Comparison of ENCODE assay signal across 10 cellular contexts in the genomic region with DNA sequence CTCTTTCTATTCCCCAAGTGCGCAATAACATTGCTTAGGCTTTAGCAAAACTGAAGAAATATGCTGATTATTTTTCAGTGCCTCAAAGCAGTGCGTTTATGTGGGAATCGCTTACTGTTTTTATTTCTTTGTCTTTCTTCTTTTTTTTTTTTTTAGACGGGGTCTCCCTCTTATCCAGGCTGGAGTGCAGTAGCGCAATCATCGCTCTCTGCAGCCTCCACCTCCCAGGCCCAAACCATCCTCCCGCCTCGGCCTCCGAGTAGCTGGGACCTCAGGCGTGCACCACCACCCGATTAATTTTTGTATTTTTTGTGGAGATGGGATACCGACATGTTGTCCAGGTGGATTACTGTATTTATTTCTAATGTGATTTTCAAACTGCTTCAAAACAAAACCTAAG. TPM values are rescaled to one million over a fixed set of nuclear protein-coding genes. Genes with fewer than 3 reads are reported as not detected.
DNase-seq lines count a peak whose midpoint lies in the region; ATAC-seq lines count a peak whose summit lies in the region.
"Had no signal": no experiment of that assay in that cellular context is flagged by ENCODE, and none has a peak within 500 bp of the region (broad histone marks: within the 10 kb centered on the region; RNA-seq: fewer than 3 reads in every experiment).

No MANE protein-coding gene starts in this region.

- peaks cover 15% of the 10 kb centered on the region for H3K36me3 Mint-ChIP-seq in activated CD8-positive, alpha-beta memory T cell treated with anti-CD3 and anti-CD28 coated beads, Interleukin-2, amount 10 ng/mL, durations not matched to agents 7 days and 5 days
- H3K36me3 Mint-ChIP-seq in activated T-helper 17 cell treated with anti-CD3 and anti-CD28 coated beads, Interleukin-2, amount 50 U/mL, for 72 hours (ENCODE audit: low read depth), result peaks cover 28% of the 10 kb centered on the region
- H3K36me3 Mint-ChIP-seq in immature natural killer cell, result peaks cover 0 to 8% (median 6%) of the 10 kb centered on the region in 3 donors

- H3K9me3 Mint-ChIP-seq in activated CD8-positive, alpha-beta memory T cell treated with anti-CD3 and anti-CD28 coated beads, Interleukin-2, amount 10 ng/mL, durations not matched to agents 7 days and 5 days (ENCODE audit: low read depth), result no peaks in the 10 kb centered on the region
- no peaks in the 10 kb centered on the region for H3K9me3 Mint-ChIP-seq in activated T-helper 17 cell treated with anti-CD3 and anti-CD28 coated beads, Interleukin-2, amount 50 U/mL, for 72 hours
- no peaks in the 10 kb centered on the region for H3K9me3 Mint-ChIP-seq in immature natural killer cell

- H3K9ac ChIP-seq in stomach smooth muscle (ENCODE audit: low read length in 2 of 2), result peak overlapping the region; percentile 60 to 69

- no peaks in the 10 kb centered on the region for H3K27me3 ChIP-seq in stomach smooth muscle (ENCODE audit: control insufficient read depth in 1 of 2, insufficient read depth in 2 of 2, low read length in 2 of 2)

- peak overlapping the region; percentile 77 for H3K4me3 Mint-ChIP-seq in activated CD8-positive, alpha-beta memory T cell treated with anti-CD3 and anti-CD28 coated beads, Interleukin-2, amount 10 ng/mL, durations not matched to agents 7 days and 5 days
- peak overlapping the region; percentile 79 for H3K4me3 Mint-ChIP-seq in activated T-helper 17 cell treated with anti-CD3 and anti-CD28 coated beads, Interleukin-2, amount 50 U/mL, for 72 hours
- peak overlapping the region; percentile 64 to 83 (median 75) for H3K4me3 Mint-ChIP-seq in immature natural killer cell

- no peak overlapping the region for H3K27ac Mint-ChIP-seq in activated CD8-positive, alpha-beta memory T cell treated with anti-CD3 and anti-CD28 coated beads, Interleukin-2, amount 10 ng/mL, durations not matched to agents 7 days and 5 days
- peak overlapping the region; percentile 78 for H3K27ac Mint-ChIP-seq in activated T-helper 17 cell treated with anti-CD3 and anti-CD28 coated beads, Interleukin-2, amount 50 U/mL, for 72 hours
- peak overlapping the region in 5 of 6 donors; percentile 27 to 77 (median 55) for H3K27ac Mint-ChIP-seq in immature natural killer cell

- ATAC-seq in activated CD8-positive, alpha-beta memory T cell treated with anti-CD3 and anti-CD28 coated beads, Interleukin-2, amount 10 ng/mL, durations not matched to agents 7 days and 5 days, result no peak
- ATAC-seq in activated T-helper 17 cell treated with anti-CD3 and anti-CD28 coated beads, Interleukin-2, amount 50 U/mL, for 72 hours (replicated peaks), result no peak
- ATAC-seq in GM21737 (IDR thresholded peaks at IDR 0.05; ENCODE audit: unreplicated experiment), result no peak

- H3K4me3 ChIP-seq in stomach smooth muscle (ENCODE audit: low read length in 2 of 2), result peak overlapping the region; percentile 82 to 91

- peaks cover 2% of the 10 kb centered on the region for H3K27me3 Mint-ChIP-seq in activated CD8-positive, alpha-beta memory T cell treated with anti-CD3 and anti-CD28 coated beads, Interleukin-2, amount 10 ng/mL, durations not matched to agents 7 days and 5 days
- no peaks in the 10 kb centered on the region for H3K27me3 Mint-ChIP-seq in activated T-helper 17 cell treated with anti-CD3 and anti-CD28 coated beads, Interleukin-2, amount 50 U/mL, for 72 hours
- H3K27me3 Mint-ChIP-seq in immature natural killer cell (ENCODE audit: low read depth in 3 of 3), result peaks cover 0 to 4% (median 3%) of the 10 kb centered on the region in 3 donors

- H3K9me3 ChIP-seq in stomach smooth muscle (ENCODE audit: control insufficient read depth in 2 of 2, low read length in 2 of 2), result no peaks in the 10 kb centered on the region

- H3K36me3 ChIP-seq in stomach smooth muscle (ENCODE audit: control insufficient read depth in 2 of 2, insufficient read depth in 2 of 2, low read length in 2 of 2), result peaks cover 0 to 2% of the 10 kb centered on the region in 2 donors

- H3K4me1 ChIP-seq in stomach smooth muscle (ENCODE audit: control insufficient read depth, insufficient read depth, low read length), result peaks cover 8% of the 10 kb centered on the region

- peaks cover 33% of the 10 kb centered on the region for H3K4me1 Mint-ChIP-seq in activated CD8-positive, alpha-beta memory T cell treated with anti-CD3 and anti-CD28 coated beads, Interleukin-2, amount 10 ng/mL, durations not matched to agents 7 days and 5 days
- H3K4me1 Mint-ChIP-seq in activated T-helper 17 cell treated with anti-CD3 and anti-CD28 coated beads, Interleukin-2, amount 50 U/mL, for 72 hours, result peaks cover 10% of the 10 kb centered on the region
- peaks cover 23 to 31% of the 10 kb centered on the region in 2 donors for H3K4me1 Mint-ChIP-seq in immature natural killer cell

- no peak overlapping the region for H3K27ac ChIP-seq in stomach smooth muscle (ENCODE audit: low read length)

- CTCF ChIA-PET in activated CD8-positive, alpha-beta memory T cell treated with anti-CD3 and anti-CD28 coated beads, Interleukin-2, amount 10 ng/mL, durations not matched to agents 7 days and 5 days (lab: Charles Lee), result interaction anchor here (1.0 to 2.7 kb wide), 9 partner anchors 9 to 438 kb away, joined by 3 to 10 read pairs (median 7); a partner anchor contains a TSS

- no peak for DNase-seq in activated CD8-positive, alpha-beta memory T cell treated with anti-CD3 and anti-CD28 coated beads, Interleukin-2, amount 10 ng/mL, durations not matched to agents 7 days and 5 days
- DNase-seq in activated CD8-positive, alpha-beta memory T cell treated with anti-CD3 and anti-CD28 coated beads, Interleukin-2, amount 50 U/mL, for 4 hours, result no peak
- no peak for DNase-seq in immature natural killer cell
- DNase-seq in NCI-H2081 (lab: John Stamatoyannopoulos, UW), result no peak
- DNase-seq in NCI-H2227 treated with DMSO at 0.1 percent for 48 hours (lab: John Stamatoyannopoulos, UW), result no peak
- DNase-seq: RPMI8226; stimulated activated CD4-positive, alpha-beta T cell treated with anti-CD3 and anti-CD28 coated beads, Interleukin-1b, Interleukin-23, amount 100 ng/mL, for 48 hours had no signal

RNA-seq across cellular contexts. Expression of a gene that starts 1.2 kb away (rescaled TPM):
- 10 to 100 TPM; 41.2 to 47.4 TPM for total RNA-seq in activated CD8-positive, alpha-beta memory T cell treated with anti-CD3 and anti-CD28 coated beads, Interleukin-2, amount 10 ng/mL, durations not matched to agents 7 days and 5 days
- 10 to 100 TPM; 15.6 to 32.0 TPM for total RNA-seq in activated T-helper 17 cell treated with anti-CD3 and anti-CD28 coated beads, Interleukin-2, amount 50 U/mL, for 72 hours
- polyA plus RNA-seq in immature natural killer cell, result 10 to 100 TPM; 26.2 to 37.4 (median 36.9) TPM

RNA-seq across cellular contexts. Expression of a gene that starts 24.5 kb away (rescaled TPM):
- 100 to 1,000 TPM; 131 to 162 TPM for total RNA-seq in activated CD8-positive, alpha-beta memory T cell treated with anti-CD3 and anti-CD28 coated beads, Interleukin-2, amount 10 ng/mL, durations not matched to agents 7 days and 5 days
- 100 to 1,000 TPM in 1 of 2 donors, 10 to 100 TPM in 1; 93.8 to 155 TPM for total RNA-seq in activated T-helper 17 cell treated with anti-CD3 and anti-CD28 coated beads, Interleukin-2, amount 50 U/mL, for 72 hours
- 10 to 100 TPM; 19.9 to 61.2 (median 21.4) TPM for polyA plus RNA-seq in immature natural killer cell
